Comparison of ENCODE assay signal across 27 cellular contexts in genomic region chr10:70832236-70832635, GRCh38. TPM values are rescaled to one million over a fixed set of nuclear protein-coding genes. Genes with fewer than 3 reads are reported as not detected.
A peak's percentile ranks its signal among the peaks of the same experiment; 100 is the strongest.
DNase-seq lines count a peak whose midpoint lies in the region; ATAC-seq, FAIRE-seq and TF ChIP-seq lines count a peak whose summit lies in the region.
"Had no signal": no experiment of that assay in that cellular context is flagged by ENCODE, and none has a peak within 500 bp of the region (broad histone marks: within the 10 kb centered on the region; RNA-seq: fewer than 3 reads in every experiment).

No MANE protein-coding gene starts in this region.

- DNase-seq in stimulated activated naive CD8-positive, alpha-beta T cell treated with anti-CD3 and anti-CD28 coated beads, Interleukin-15, amount 100 ng/mL, for 72 hours: no peak
- DNase-seq in activated naive CD8-positive, alpha-beta T cell treated with anti-CD3 and anti-CD28 coated beads, Interleukin-2, amount 50 U/mL, for 24 hours: no peak
- DNase-seq in hepatocyte (ENCODE audit: low spot score): no peak
- no peak for DNase-seq in GM12892 (ENCODE audit: insufficient read length)
- DNase-seq: activated gamma-delta T cell treated with Interleukin-2 at 50 U/mL for 16 hours; amniotic stem cell; Calu3; effector CD8-positive, alpha-beta T cell; glutamatergic neuron; left cardiac atrium; NCI-H187 treated with DMSO at 0.1 percent for 48 hours; pancreas; right cardiac atrium; Right ventricle myocardium superior; stimulated activated CD4-positive, alpha-beta T cell treated with anti-CD3 and anti-CD28 coated beads, Interleukin-15, amount 100 ng/mL, for 24 hours; T-cell had no signal

- peaks cover 3% of the 10 kb centered on the region for H4K20me1 ChIP-seq in hepatocyte (ENCODE audit: insufficient read depth, poor library complexity, severe bottlenecking)

- H3K79me2 ChIP-seq in hepatocyte: peaks cover 66% of the 10 kb centered on the region

- H3K4me3 ChIP-seq in hepatocyte: no peak overlapping the region
- H3K4me3 ChIP-seq in gastroesophageal sphincter: no peak overlapping the region
- H3K4me3 ChIP-seq: esophagus muscularis mucosa, pancreas had no signal

- no peaks in the 10 kb centered on the region for H3K36me3 ChIP-seq in hepatocyte (replicated peaks; ENCODE audit: insufficient read depth, low read depth)
- H3K36me3 ChIP-seq in gastroesophageal sphincter: peaks cover 0 to 5% of the 10 kb centered on the region in 2 donors
- H3K36me3 ChIP-seq: pancreas had no signal

- H3K27me3 Mint-ChIP-seq in stimulated activated naive CD8-positive, alpha-beta T cell treated with anti-CD3 and anti-CD28 coated beads, Interleukin-15, Interleukin-2, amounts not matched to agents 100 ng/mL and 50 ng/mL, for 24 hours: no peaks in the 10 kb centered on the region
- H3K27me3 Mint-ChIP-seq in stimulated activated naive CD8-positive, alpha-beta T cell treated with anti-CD3 and anti-CD28 coated beads, Interleukin-15, amount 100 ng/mL, for 72 hours: no peaks in the 10 kb centered on the region
- no peaks in the 10 kb centered on the region for H3K27me3 Mint-ChIP-seq in activated naive CD8-positive, alpha-beta T cell treated with anti-CD3 and anti-CD28 coated beads, Interleukin-2, amount 50 U/mL, for 24 hours
- H3K27me3 Mint-ChIP-seq: central memory CD8-positive, alpha-beta T cell; natural killer cell treated with Interleukin-12 subunit alpha and Interleukin-12 subunit beta and Interleukin-15 and Interleukin-18, amount 100 ng/mL, for 72 hours; T-cell had no signal

- TF ChIP-seq POLR2A in gastroesophageal sphincter (IDR thresholded peaks at IDR 0.05) (no peak), GM12892 (IDR thresholded peaks at IDR 0.05; ENCODE audit: low read depth, low read length) (no peak)

- no peaks in the 10 kb centered on the region for H3K27me3 ChIP-seq in hepatocyte
- H3K27me3 ChIP-seq in gastroesophageal sphincter: no peaks in the 10 kb centered on the region
- H3K27me3 ChIP-seq: esophagus muscularis mucosa, pancreas had no signal

- peaks cover 75% of the 10 kb centered on the region for H3K36me3 Mint-ChIP-seq in stimulated activated naive CD8-positive, alpha-beta T cell treated with anti-CD3 and anti-CD28 coated beads, Interleukin-15, Interleukin-2, amounts not matched to agents 100 ng/mL and 50 ng/mL, for 24 hours (ENCODE audit: low read depth)
- peaks cover 62% of the 10 kb centered on the region for H3K36me3 Mint-ChIP-seq in activated naive CD8-positive, alpha-beta T cell treated with anti-CD3 and anti-CD28 coated beads, Interleukin-2, amount 50 U/mL, for 24 hours (ENCODE audit: low read depth)
- H3K36me3 Mint-ChIP-seq: natural killer cell treated with Interleukin-12 subunit alpha and Interleukin-12 subunit beta and Interleukin-15 and Interleukin-18, amount 100 ng/mL, for 72 hours had no signal

- no peak for TF ChIP-seq CTCF in hepatocyte (IDR thresholded peaks at IDR 0.05; ENCODE audit: poor library complexity)
- TF ChIP-seq CTCF in gastroesophageal sphincter (IDR thresholded peaks at IDR 0.05): no peak

- 76% methylated on average over 3 of the region's 3 CpGs for WGBS in hepatocyte (ENCODE audit: low lambda C conversion rate, missing lambda C conversion rate)
- WGBS in gastroesophageal sphincter (ENCODE audit: low coverage in 1 of 2), 2 donors: 65 to 77% methylated on average over 3 of the region's 3 CpGs

- H3K27ac ChIP-seq in hepatocyte (peak overlapping the region; percentile 21), gastroesophageal sphincter (no peak overlapping the region)
- H3K27ac ChIP-seq: C4-2B, esophagus muscularis mucosa, pancreas had no signal

- no peak overlapping the region for H2AFZ ChIP-seq in hepatocyte

- H3K9me3 ChIP-seq in hepatocyte (ENCODE audit: low read depth) (no peaks in the 10 kb centered on the region), gastroesophageal sphincter (no peaks in the 10 kb centered on the region)
- H3K9me3 ChIP-seq: esophagus muscularis mucosa, pancreas had no signal

- peaks cover 54% of the 10 kb centered on the region for H3K4me1 ChIP-seq in hepatocyte (ENCODE audit: insufficient read depth)
- peaks cover 0 to 35% (median 0%) of the 10 kb centered on the region in 3 donors for H3K4me1 ChIP-seq in gastroesophageal sphincter

- H3K4me3 Mint-ChIP-seq in stimulated activated naive CD8-positive, alpha-beta T cell treated with anti-CD3 and anti-CD28 coated beads, Interleukin-15, Interleukin-2, amounts not matched to agents 100 ng/mL and 50 ng/mL, for 24 hours: no peak overlapping the region
- no peak overlapping the region for H3K4me3 Mint-ChIP-seq in stimulated activated naive CD8-positive, alpha-beta T cell treated with anti-CD3 and anti-CD28 coated beads, Interleukin-15, amount 100 ng/mL, for 72 hours
- peak overlapping the region; percentile 53 for H3K4me3 Mint-ChIP-seq in activated naive CD8-positive, alpha-beta T cell treated with anti-CD3 and anti-CD28 coated beads, Interleukin-2, amount 50 U/mL, for 24 hours
- H3K4me3 Mint-ChIP-seq: central memory CD8-positive, alpha-beta T cell; T-cell had no signal

- ATAC-seq in stimulated activated naive CD8-positive, alpha-beta T cell treated with anti-CD3 and anti-CD28 coated beads, Interleukin-15, amount 100 ng/mL, for 72 hours: no peak
- ATAC-seq in activated naive CD8-positive, alpha-beta T cell treated with anti-CD3 and anti-CD28 coated beads, Interleukin-2, amount 50 U/mL, for 24 hours: no peak
- ATAC-seq in gastroesophageal sphincter (no peak), GM21526 (IDR thresholded peaks at IDR 0.05; ENCODE audit: low FRiP score, unreplicated experiment) (no peak)
- ATAC-seq: T-cell had no signal

- H3K4me2 ChIP-seq in hepatocyte: no peak overlapping the region

- H3K9me3 Mint-ChIP-seq in stimulated activated naive CD8-positive, alpha-beta T cell treated with anti-CD3 and anti-CD28 coated beads, Interleukin-15, Interleukin-2, amounts not matched to agents 100 ng/mL and 50 ng/mL, for 24 hours: peaks cover under 1% of the 10 kb centered on the region
- no peaks in the 10 kb centered on the region for H3K9me3 Mint-ChIP-seq in stimulated activated naive CD8-positive, alpha-beta T cell treated with anti-CD3 and anti-CD28 coated beads, Interleukin-15, amount 100 ng/mL, for 72 hours
- peaks cover under 1% of the 10 kb centered on the region for H3K9me3 Mint-ChIP-seq in activated naive CD8-positive, alpha-beta T cell treated with anti-CD3 and anti-CD28 coated beads, Interleukin-2, amount 50 U/mL, for 24 hours
- H3K9me3 Mint-ChIP-seq: central memory CD8-positive, alpha-beta T cell; natural killer cell treated with Interleukin-12 subunit alpha and Interleukin-12 subunit beta and Interleukin-15 and Interleukin-18, amount 100 ng/mL, for 72 hours had no signal

- no peak for FAIRE-seq in GM12892 (lab: Jason Lieb, UNC)
- FAIRE-seq: pancreas, TTC549 had no signal

- H3K4me1 Mint-ChIP-seq in stimulated activated naive CD8-positive, alpha-beta T cell treated with anti-CD3 and anti-CD28 coated beads, Interleukin-15, Interleukin-2, amounts not matched to agents 100 ng/mL and 50 ng/mL, for 24 hours (ENCODE audit: low read depth): peaks cover 91% of the 10 kb centered on the region
- H3K4me1 Mint-ChIP-seq in stimulated activated naive CD8-positive, alpha-beta T cell treated with anti-CD3 and anti-CD28 coated beads, Interleukin-15, amount 100 ng/mL, for 72 hours: peaks cover 37% of the 10 kb centered on the region
- H3K4me1 Mint-ChIP-seq in activated naive CD8-positive, alpha-beta T cell treated with anti-CD3 and anti-CD28 coated beads, Interleukin-2, amount 50 U/mL, for 24 hours: peaks cover 86% of the 10 kb centered on the region

- no peaks in the 10 kb centered on the region for H3K9me2 ChIP-seq in hepatocyte (replicated peaks; ENCODE audit: insufficient read depth)

- peak overlapping the region; percentile 91 for H3K27ac Mint-ChIP-seq in stimulated activated naive CD8-positive, alpha-beta T cell treated with anti-CD3 and anti-CD28 coated beads, Interleukin-15, Interleukin-2, amounts not matched to agents 100 ng/mL and 50 ng/mL, for 24 hours
- no peak overlapping the region for H3K27ac Mint-ChIP-seq in stimulated activated naive CD8-positive, alpha-beta T cell treated with anti-CD3 and anti-CD28 coated beads, Interleukin-15, amount 100 ng/mL, for 72 hours
- H3K27ac Mint-ChIP-seq in activated naive CD8-positive, alpha-beta T cell treated with anti-CD3 and anti-CD28 coated beads, Interleukin-2, amount 50 U/mL, for 24 hours: peak overlapping the region; percentile 87
- H3K27ac Mint-ChIP-seq: T-cell had no signal

- TF ChIP-seq EP300 in gastroesophageal sphincter (IDR thresholded peaks at IDR 0.05): no peak

RNA-seq across cellular contexts. Expression of gene SGPL1, which starts 16.5 kb away (rescaled TPM):
- total RNA-seq in hepatocyte (36.8 and 43.5 TPM in 2 replicates), gastroesophageal sphincter (10 to 100 TPM; 23.0 to 28.1 (median 24.4) TPM)
- 19.7 and 20.2 TPM in 2 replicates for polyA plus RNA-seq in hepatocyte
- polyA plus RNA-seq in GM12892 (2012; ENCODE audit: missing spikeins): 7.2 TPM

RNA-seq across cellular contexts. Expression of gene TBATA, which starts 47.1 kb away (rescaled TPM):
- not detected in 2 replicates for total RNA-seq in hepatocyte
- polyA plus RNA-seq in hepatocyte: not detected in 2 replicates
- not detected for total RNA-seq in gastroesophageal sphincter
- not detected for polyA plus RNA-seq in GM12892 (2012; ENCODE audit: missing spikeins)
- total RNA-seq: Calu3; esophagus muscularis mucosa; left cardiac atrium; LHCN-M2; natural killer cell treated with Interleukin-12 subunit alpha and Interleukin-12 subunit beta and Interleukin-15 and Interleukin-18, amount 100 ng/mL, for 72 hours; pancreas; right cardiac atrium; Right ventricle myocardium superior; T-cell; ureter had no signal
- polyA plus RNA-seq: AG04450, pancreas had no signal

RNA-seq across cellular contexts. Expression of gene PCBD1, which starts 56.1 kb away (rescaled TPM):
- 81.5 and 93.5 TPM in 2 replicates for total RNA-seq in hepatocyte
- polyA plus RNA-seq in hepatocyte: 107 and 122 TPM in 2 replicates
- total RNA-seq in gastroesophageal sphincter: 100 to 1,000 TPM in 1 of 4 donors, 10 to 100 TPM in 3; 63.4 to 102 (median 74.0) TPM
- 48.9 TPM for polyA plus RNA-seq in GM12892 (2012; ENCODE audit: missing spikeins)

Comparison
In these comparisons a context has a peak if more than half of its experiments do, and no peak if none do; other contexts are left out.
1. H3K27ac Mint-ChIP-seq: peak in stimulated activated naive CD8-positive, alpha-beta T cell treated with anti-CD3 and anti-CD28 coated beads, Interleukin-15, Interleukin-2, amounts not matched to agents 100 ng/mL and 50 ng/mL, for 24 hours (single experiment) and activated naive CD8-positive, alpha-beta T cell treated with anti-CD3 and anti-CD28 coated beads, Interleukin-2, amount 50 U/mL, for 24 hours (single experiment); none in stimulated activated naive CD8-positive, alpha-beta T cell treated with anti-CD3 and anti-CD28 coated beads, Interleukin-15, amount 100 ng/mL, for 72 hours (0 of 2).